In the genomic region with DNA sequence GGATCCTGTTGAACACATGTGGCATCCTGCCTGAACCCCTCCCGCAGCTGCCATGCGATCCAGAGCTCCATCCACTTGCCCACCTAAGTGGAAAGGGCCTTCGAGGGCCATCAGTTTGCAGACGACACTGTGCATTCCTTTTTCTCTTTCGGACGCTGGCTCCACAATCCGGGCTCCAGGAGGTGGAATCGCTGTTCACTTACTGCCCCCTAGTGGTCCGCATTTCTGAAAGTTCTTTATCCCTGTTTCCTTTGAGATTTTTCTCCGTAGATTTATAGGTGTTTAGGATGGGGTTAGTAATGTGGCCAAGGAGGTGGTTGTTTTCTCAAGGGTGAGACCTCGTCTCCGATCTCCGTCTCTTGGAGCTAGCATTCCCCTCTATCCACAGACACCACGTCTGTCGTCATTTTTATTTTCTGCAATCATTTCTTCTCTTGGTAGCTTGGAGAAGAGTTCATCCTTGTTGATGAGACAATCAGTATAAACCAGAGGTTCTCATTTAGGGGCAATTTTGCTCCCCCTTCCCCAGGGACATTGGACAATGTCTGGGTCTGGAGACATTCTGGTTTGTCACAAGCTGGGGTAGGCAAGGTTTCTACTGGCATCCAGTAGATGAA, we compare ENCODE assay signal across 7 cellular contexts.
DNase-seq lines count a peak whose midpoint lies in the region; ATAC-seq lines count a peak whose summit lies in the region.

No MANE protein-coding gene starts in this region.

- ATAC-seq in HG02610 (IDR thresholded peaks at IDR 0.05; ENCODE audit: unreplicated experiment), result no peak

- in situ Hi-C loops in SK-MEL-5 (cut with HindIII; ENCODE audit: low pct_unique_long_range_greater_than_20kb, low sequenced_read_pairs), result no loop called here

- DNase-seq in EH (ENCODE audit: low read depth) (peak; percentile 69), HT-29 (ENCODE audit: low spot score) (peak; percentile 84), SK-MEL-5 (ENCODE audit: low read depth, low spot score) (peak; percentile 74), brain pericyte (ENCODE audit: low read depth, low spot score) (peak; percentile 11), iPS-NIHi11 (ENCODE audit: low spot score) (peak; percentile 75)
- peak; percentile 64 for DNase-seq in stimulated activated CD4-positive, alpha-beta T cell treated with anti-CD3 and anti-CD28 coated beads, Interleukin-15, amount 100 ng/mL, for 24 hours

Comparison
In these comparisons a context has a peak if more than half of its experiments do, and no peak if none do; other contexts are left out.
1. DNase-seq: peak in every context shown above with its lines; median percentile 84 in HT-29; 75 in iPS-NIHi11; 74 in SK-MEL-5; 69 in EH; 64 in stimulated activated CD4-positive, alpha-beta T cell treated with anti-CD3 and anti-CD28 coated beads, Interleukin-15, amount 100 ng/mL, for 24 hours; 11 in brain pericyte.